Comparison of ENCODE assay signal across 1 cellular context in genomic region chr18:70205421-70206397, GRCh38.
TF ChIP-seq lines count a peak whose summit lies in the region.

Gene RTTN, minus strand, starts transcription at chr18:70205687. Its CDS starts 29 bp downstream, at chr18:70205658.

TF ChIP-seq in HEK293, 187 proteins besides CTCF, POLR2A, EP300 and RAD21 (continued from another document and continues in another):
- TF ChIP-seq ZNF202 (tag by site-specific recombination; IDR thresholded peaks at IDR 0.05; ENCODE audit: borderline replicate concordance), result no peak
- TF ChIP-seq EGR2 (tag by site-specific recombination; IDR thresholded peaks at IDR 0.05; ENCODE audit: low read depth), result peak; percentile 89
- peak; percentile 17; the same call in 1 of the 2 replicates for TF ChIP-seq ZNF23 (tag by site-specific recombination; IDR thresholded peaks at IDR 0.05; ENCODE audit: borderline replicate concordance)
- TF ChIP-seq ZNF513 (tag by site-specific recombination; IDR thresholded peaks at IDR 0.05), result peak; percentile 30; the same call in 1 of the 2 replicates
- TF ChIP-seq ZXDB (tag by site-specific recombination; IDR thresholded peaks at IDR 0.05), result peak; percentile 99
- no peak for TF ChIP-seq ZNF585B (tag by site-specific recombination; IDR thresholded peaks at IDR 0.05)
- TF ChIP-seq ZNF239 (tag by site-specific recombination; IDR thresholded peaks at IDR 0.05), result peak; percentile 58; the same call in 1 of the 2 replicates
- TF ChIP-seq INSM2 (tag by site-specific recombination; IDR thresholded peaks at IDR 0.05), result peak; percentile 80
- peak; percentile 55; the same call in 1 of the 2 replicates for TF ChIP-seq ZNF18 (tag by site-specific recombination; IDR thresholded peaks at IDR 0.05)
- TF ChIP-seq PATZ1 (tag by site-specific recombination; IDR thresholded peaks at IDR 0.05), result peak; percentile 66
- TF ChIP-seq ZIC2 (tag by site-specific recombination; IDR thresholded peaks at IDR 0.05), result peak; percentile 63
- TF ChIP-seq ZNF146 (tag by site-specific recombination; IDR thresholded peaks at IDR 0.05), result peak; percentile 85
- no peak for TF ChIP-seq ZNF354C (tag by site-specific recombination; IDR thresholded peaks at IDR 0.05; ENCODE audit: borderline replicate concordance, low read depth)
- no peak for TF ChIP-seq ZNF704 (tag by site-specific recombination; IDR thresholded peaks at IDR 0.05)
- no peak for TF ChIP-seq ZNF214 (tag by site-specific recombination; IDR thresholded peaks at IDR 0.05; ENCODE audit: borderline replicate concordance)
- TF ChIP-seq ZNF776 (tag by site-specific recombination; IDR thresholded peaks at IDR 0.05; ENCODE audit: borderline replicate concordance), result no peak
- peak; percentile 100 for TF ChIP-seq ZNF777 (tag by site-specific recombination; IDR thresholded peaks at IDR 0.05; ENCODE audit: borderline replicate concordance)
- TF ChIP-seq TRIM28 (IDR thresholded peaks at IDR 0.05; ENCODE audit: borderline replicate concordance, low read length), result peak; percentile 67; the same call in 1 of the 2 replicates
- peak; percentile 70; the same call in 1 of the 2 replicates for TF ChIP-seq ZNF394 (tag by site-specific recombination; IDR thresholded peaks at IDR 0.05; ENCODE audit: borderline replicate concordance)
- 0 out of 2 replicates have a peak, but pooled peaks have one; percentile 67 for TF ChIP-seq ZBTB1 (tag by site-specific recombination; IDR thresholded peaks at IDR 0.05)
- TF ChIP-seq GLIS1 (tag by site-specific recombination; IDR thresholded peaks at IDR 0.05), result peak; percentile 48
- TF ChIP-seq ZNF449 (tag by site-specific recombination; IDR thresholded peaks at IDR 0.05), result 0 out of 2 replicates have a peak, but pooled peaks have one; percentile 13
- TF ChIP-seq ZFP69B (tag by site-specific recombination; IDR thresholded peaks at IDR 0.05), result peak; percentile 85
- 0 out of 2 replicates have a peak, but pooled peaks have one; percentile 55 for TF ChIP-seq ZNF223 (tag by site-specific recombination; IDR thresholded peaks at IDR 0.05)
- peak; percentile 69; the same call in 1 of the 2 replicates for TF ChIP-seq ZBTB8A (tag by site-specific recombination; IDR thresholded peaks at IDR 0.05)
- TF ChIP-seq ZNF37A (tag by site-specific recombination; IDR thresholded peaks at IDR 0.05), result no peak
- no peak for TF ChIP-seq ZNF174 (tag by site-specific recombination; IDR thresholded peaks at IDR 0.05)
- no peak for TF ChIP-seq ZNF366 (tag by site-specific recombination; conservative IDR thresholded peaks at IDR 0.05)
- TF ChIP-seq ZNF514 (tag by site-specific recombination; IDR thresholded peaks at IDR 0.05), result no peak
- TF ChIP-seq ZFP3 (tag by site-specific recombination; IDR thresholded peaks at IDR 0.05; ENCODE audit: low read depth), result 0 out of 2 replicates have a peak, but pooled peaks have one; percentile 34
- no peak for TF ChIP-seq ZNF549 (tag by site-specific recombination; IDR thresholded peaks at IDR 0.05)
- no peak for TF ChIP-seq ZNF16 (tag by site-specific recombination; IDR thresholded peaks at IDR 0.05; ENCODE audit: low read depth)
- peak; percentile 91; the same call in 1 of the 2 replicates for TF ChIP-seq ZSCAN18 (tag by site-specific recombination; IDR thresholded peaks at IDR 0.05)
- TF ChIP-seq ZBTB48 (tag by site-specific recombination; IDR thresholded peaks at IDR 0.05), result peak; percentile 97
- TF ChIP-seq ZNF148 (tag by site-specific recombination; IDR thresholded peaks at IDR 0.05; ENCODE audit: borderline replicate concordance), result 0 out of 2 replicates have a peak, but pooled peaks have one; percentile 65
- peak; percentile 95 for TF ChIP-seq YY2 (tag by site-specific recombination; IDR thresholded peaks at IDR 0.05)
- 0 out of 2 replicates have a peak, but pooled peaks have one; percentile 27 for TF ChIP-seq ZNF548 (tag by site-specific recombination; IDR thresholded peaks at IDR 0.05)
- no peak for TF ChIP-seq ZNF747 (tag by site-specific recombination; IDR thresholded peaks at IDR 0.05)
- no peak for TF ChIP-seq ZNF416 (tag by site-specific recombination; IDR thresholded peaks at IDR 0.05)
- TF ChIP-seq ZNF768 (tag by site-specific recombination; IDR thresholded peaks at IDR 0.05), result no peak
- peak; percentile 96 for TF ChIP-seq ZNF2 (tag by site-specific recombination; IDR thresholded peaks at IDR 0.05)
- no peak for TF ChIP-seq ZNF48 (tag by site-specific recombination; IDR thresholded peaks at IDR 0.05)
- TF ChIP-seq ZNF555 (tag by site-specific recombination; conservative IDR thresholded peaks at IDR 0.05), result no peak
- no peak for TF ChIP-seq ZNF701 (tag by site-specific recombination; IDR thresholded peaks at IDR 0.05)
- peak; percentile 31; the same call in 1 of the 2 replicates for TF ChIP-seq PRDM4 (tag by site-specific recombination; IDR thresholded peaks at IDR 0.05)
- peak; percentile 63 for TF ChIP-seq ZBTB26 (tag by site-specific recombination; optimal IDR thresholded peaks at IDR 0.05)
- TF ChIP-seq ZNF837 (tag by site-specific recombination; IDR thresholded peaks at IDR 0.05), result no peak
- TF ChIP-seq ZSCAN16 (tag by site-specific recombination; IDR thresholded peaks at IDR 0.05), result no peak
